10 cellular contexts compared by ENCODE assay signal in genomic region chr9:81613002-81613750, GRCh38.
A peak's percentile ranks its signal among the peaks of the same experiment; 100 is the strongest.
DNase-seq lines count a peak whose midpoint lies in the region; ATAC-seq and TF ChIP-seq lines count a peak whose summit lies in the region.
"Had no signal": no experiment of that assay in that cellular context is flagged by ENCODE, and none has a peak within 500 bp of the region (broad histone marks: within the 10 kb centered on the region; RNA-seq: fewer than 3 reads in every experiment).

No MANE protein-coding gene starts in this region.

- no peak for TF ChIP-seq CTCF in stomach (IDR thresholded peaks at IDR 0.05)

- peak overlapping the region; percentile 68 to 89 (median 83) for H3K27ac ChIP-seq in stomach

- H3K9me3 ChIP-seq in stomach: no peaks in the 10 kb centered on the region

- 58 to 77% (median 69%) methylated on average over 19 to 21 of the region's 21 CpGs for WGBS in stomach, 5 donors

- peaks cover 0 to 29% (median 14%) of the 10 kb centered on the region in 4 donors for H3K4me1 ChIP-seq in stomach

- peaks cover 20 to 98% (median 92%) of the 10 kb centered on the region in 4 donors for H3K36me3 ChIP-seq in stomach

- TF ChIP-seq POLR2A in stomach (IDR thresholded peaks at IDR 0.05): no peak

- DNase-seq in HCEC 1CT (peak; percentile 9), dedifferentiated amniotic fluid mesenchymal stem cell (ENCODE audit: extremely low spot score) (peak; percentile 88), left kidney (ENCODE audit: low read depth, low spot score) (peak; percentile 72), stomach (no peak), GDM1 (lab: John Stamatoyannopoulos, UW) (no peak), NK-92 (lab: John Stamatoyannopoulos, UW; ENCODE audit: unreplicated experiment) (no peak)
- DNase-seq: activated CD8-positive, alpha-beta T cell treated with anti-CD3 and anti-CD28 coated beads, Interleukin-2, amount 10 ng/mL, durations not matched to agents 7 days and 5 days; NCI-H1105 treated with DMSO at 0.1 percent for 48 hours had no signal

- intact Hi-C loops in stomach (cut with DNase I; ENCODE audit: low total_unique reads): loop anchor here (10.0 kb wide), 1 partner anchor 62 kb away; no protein-coding TSS in a partner anchor

- H3K27me3 ChIP-seq in stomach: no peaks in the 10 kb centered on the region

- H3K4me3 ChIP-seq in stomach: no peak overlapping the region

- ATAC-seq in GM19397 (IDR thresholded peaks at IDR 0.05; ENCODE audit: unreplicated experiment) (no peak), HG03521 (IDR thresholded peaks at IDR 0.05; ENCODE audit: unreplicated experiment) (no peak)
- ATAC-seq: activated CD8-positive, alpha-beta T cell treated with anti-CD3 and anti-CD28 coated beads, Interleukin-2, amount 10 ng/mL, durations not matched to agents 7 days and 5 days had no signal

- TF ChIP-seq EP300 in stomach (IDR thresholded peaks at IDR 0.05): peak; percentile 72

Comparison
In these comparisons a context has a peak if more than half of its experiments do, and no peak if none do; other contexts are left out.
1. DNase-seq: peak in HCEC 1CT (single experiment), dedifferentiated amniotic fluid mesenchymal stem cell (single experiment) and left kidney (single experiment); none in stomach (single experiment), GDM1 (single experiment) and NK-92 (single experiment).